In the genomic region with DNA sequence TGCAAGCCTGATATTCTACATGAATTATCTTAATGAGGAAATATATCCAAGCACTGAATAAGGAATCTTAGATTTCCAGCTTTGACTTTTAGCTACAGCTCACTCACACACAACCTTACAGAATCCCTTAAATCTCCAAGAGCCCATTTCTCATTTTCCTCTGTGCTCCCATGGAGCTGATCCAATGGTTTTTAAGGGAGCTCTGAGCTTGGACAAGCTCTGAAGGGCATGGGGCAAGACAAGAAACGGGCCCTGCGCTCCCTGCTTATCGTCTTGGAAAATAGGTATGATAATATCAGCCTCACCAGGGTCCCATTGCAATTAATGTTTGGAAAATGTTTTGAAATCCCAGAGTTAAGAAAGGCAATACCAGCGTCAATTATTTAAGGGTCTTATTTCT, we compare ENCODE assay signal across 19 cellular contexts.
"Had no signal": no experiment of that assay in that cellular context is flagged by ENCODE, and none has a peak within 500 bp of the region (broad histone marks: within the 10 kb centered on the region; RNA-seq: fewer than 3 reads in every experiment).

No MANE protein-coding gene starts in this region.

- H3K36me3 ChIP-seq: tibial nerve had no signal

- DNase-seq: activated B cell treated with CpG ODN at 0.5 μM for 24 hours; activated CD4-positive, alpha-beta T cell treated with anti-CD3 and anti-CD28 coated beads for 48 hours; activated CD8-positive, alpha-beta T cell treated with anti-CD3 and anti-CD28 coated beads for 36 hours; activated effector memory CD4-positive, alpha-beta T cell treated with anti-CD3 and anti-CD28 coated beads, Interleukin-2, amount 50 U/mL, for 16 hours; activated T-cell treated with anti-CD3 and anti-CD28 coated beads, Interleukin-2, amount 50 U/mL, for 48 hours; amniotic stem cell; cerebellar nuclear complex; foreskin melanocyte; posterior cingulate gyrus; retina; stimulated activated CD4-positive, alpha-beta T cell treated with anti-CD3 and anti-CD28 coated beads, Interleukin-4, amount 100 ng/mL, for 24 hours; stimulated activated naive CD4-positive, alpha-beta T cell; T-helper 17 cell had no signal

- H3K27ac ChIP-seq: epithelial cell of prostate, skin epidermis had no signal

- H3K27ac Mint-ChIP-seq: activated B cell treated with CpG ODN at 0.5 μM for 24 hours; activated CD8-positive, alpha-beta T cell treated with anti-CD3 and anti-CD28 coated beads for 36 hours; activated naive CD4-positive, alpha-beta T cell treated with anti-CD3 and anti-CD28 coated beads, Interleukin-2, amount 50 U/mL, for 72 hours; dendritic cell treated with granulocyte-macrophage colony-stimulating factor and Interleukin-4, amounts not matched to agents 40 ng/mL and 50 ng/mL, for 4 days; mesothelial cell of epicardium; T-helper 17 cell had no signal

- H3K9me3 Mint-ChIP-seq: dendritic cell treated with granulocyte-macrophage colony-stimulating factor and Interleukin-4, amounts not matched to agents 40 ng/mL and 50 ng/mL, for 4 days had no signal

- H3K4me3 Mint-ChIP-seq: activated B cell treated with CpG ODN at 0.5 μM for 24 hours; activated CD8-positive, alpha-beta T cell treated with anti-CD3 and anti-CD28 coated beads for 36 hours; dendritic cell treated with granulocyte-macrophage colony-stimulating factor and Interleukin-4, amounts not matched to agents 40 ng/mL and 50 ng/mL, for 4 days; mesothelial cell of epicardium; T-helper 17 cell had no signal

- H3K36me3 Mint-ChIP-seq: activated naive CD4-positive, alpha-beta T cell treated with anti-CD3 and anti-CD28 coated beads, Interleukin-2, amount 50 U/mL, for 72 hours; mesothelial cell of epicardium had no signal

- H3K27me3 Mint-ChIP-seq: activated B cell treated with CpG ODN at 0.5 μM for 24 hours; activated CD8-positive, alpha-beta T cell treated with anti-CD3 and anti-CD28 coated beads for 36 hours; T-helper 17 cell had no signal

- H3K9me3 ChIP-seq: tibial nerve had no signal

- H3K4me3 ChIP-seq: skin epidermis, tibial nerve had no signal

- H3K4me1 Mint-ChIP-seq: activated B cell treated with CpG ODN at 0.5 μM for 24 hours, T-helper 17 cell had no signal

- H3K27me3 ChIP-seq: tibial nerve had no signal
